ENCODE assay signal across 8 cellular contexts in genomic region chr11:102807921-102808320, GRCh38. TPM values are rescaled to one million over a fixed set of nuclear protein-coding genes. Genes with fewer than 3 reads are reported as not detected.
A peak's percentile ranks its signal among the peaks of the same experiment; 100 is the strongest.
DNase-seq lines count a peak whose midpoint lies in the region; ATAC-seq lines count a peak whose summit lies in the region.

No MANE protein-coding gene starts in this region.

- peak overlapping the region; percentile 11 for H3K4me3 ChIP-seq in iPS-18a (ENCODE audit: low read length)
- H3K4me3 ChIP-seq in CD4-positive, alpha-beta memory T cell (ENCODE audit: low read length in 2 of 2), result no peak overlapping the region

- no peaks in the 10 kb centered on the region for H3K36me3 ChIP-seq in iPS-18a (ENCODE audit: control insufficient read depth, low read depth, low read length)
- no peaks in the 10 kb centered on the region for H3K36me3 ChIP-seq in CD4-positive, alpha-beta memory T cell (ENCODE audit: insufficient read depth, low read length)

- no peak overlapping the region for H3K9ac ChIP-seq in iPS-18a (ENCODE audit: low read length)

- CTCF ChIA-PET in CD4-positive, alpha-beta memory T cell (lab: Charles Lee; ENCODE audit: partially characterized antibody), result no interaction called here

- no peak overlapping the region for H3K27ac ChIP-seq in iPS-18a (ENCODE audit: low read length)
- H3K27ac ChIP-seq in CD4-positive, alpha-beta memory T cell (ENCODE audit: low read depth, low read length), result no peak overlapping the region

- H3K27me3 Mint-ChIP-seq in activated T-helper 1 cell treated with anti-CD3 and anti-CD28 coated beads, Interleukin-12 subunit alpha, Interleukin-12 subunit beta, Interleukin-2, Interleukin-4 antibody, amounts not matched to agents 30 ng/mL and 10 ng/mL and 1 ng/mL, durations not matched to agents 14 hours and 24 hours and 36 hours (ENCODE audit: insufficient read depth), result peaks cover 1% of the 10 kb centered on the region
- H3K27me3 Mint-ChIP-seq in CD4-positive, alpha-beta memory T cell, result peaks cover 0 to 13% of the 10 kb centered on the region in 2 donors

- POLR2A ChIA-PET in CD4-positive, alpha-beta memory T cell (lab: Charles Lee; ENCODE audit: partially characterized antibody), result no interaction called here

- H3K4me1 Mint-ChIP-seq in activated T-helper 1 cell treated with anti-CD3 and anti-CD28 coated beads, Interleukin-12 subunit alpha, Interleukin-12 subunit beta, Interleukin-2, Interleukin-4 antibody, amounts not matched to agents 30 ng/mL and 10 ng/mL and 1 ng/mL, durations not matched to agents 14 hours and 24 hours and 36 hours (ENCODE audit: low read depth), result no peaks in the 10 kb centered on the region
- H3K4me1 Mint-ChIP-seq in CD4-positive, alpha-beta memory T cell, result no peaks in the 10 kb centered on the region

- no peaks in the 10 kb centered on the region for H3K9me3 ChIP-seq in iPS-18a (ENCODE audit: control insufficient read depth, low read depth, low read length)
- no peaks in the 10 kb centered on the region for H3K9me3 ChIP-seq in CD4-positive, alpha-beta memory T cell (ENCODE audit: control insufficient read depth in 1 of 2, low read length in 2 of 2)

- H3K27ac Mint-ChIP-seq in activated T-helper 1 cell treated with anti-CD3 and anti-CD28 coated beads, Interleukin-12 subunit alpha, Interleukin-12 subunit beta, Interleukin-2, Interleukin-4 antibody, amounts not matched to agents 30 ng/mL and 10 ng/mL and 1 ng/mL, durations not matched to agents 14 hours and 24 hours and 36 hours, result no peak overlapping the region
- no peak overlapping the region for H3K27ac Mint-ChIP-seq in CD4-positive, alpha-beta memory T cell

- no peaks in the 10 kb centered on the region for H3K36me3 Mint-ChIP-seq in activated T-helper 1 cell treated with anti-CD3 and anti-CD28 coated beads, Interleukin-12 subunit alpha, Interleukin-12 subunit beta, Interleukin-2, Interleukin-4 antibody, amounts not matched to agents 30 ng/mL and 10 ng/mL and 1 ng/mL, durations not matched to agents 14 hours and 24 hours and 36 hours (ENCODE audit: low read depth)
- H3K36me3 Mint-ChIP-seq in CD4-positive, alpha-beta memory T cell, result no peaks in the 10 kb centered on the region

- DNase-seq in COR-L47 (lab: John Stamatoyannopoulos, UW) (peak; percentile 11), NCI-H69 (lab: John Stamatoyannopoulos, UW) (peak; percentile 53), cerebellum (ENCODE audit: low spot score) (no peak), globus pallidus (ENCODE audit: low spot score) (no peak)
- DNase-seq in activated T-helper 1 cell treated with anti-CD3 and anti-CD28 coated beads, Interleukin-12 subunit alpha, Interleukin-12 subunit beta, Interleukin-2, Interleukin-4 antibody, amounts not matched to agents 30 ng/mL and 10 ng/mL and 1 ng/mL, durations not matched to agents 14 hours and 24 hours and 36 hours (ENCODE audit: low spot score), result no peak
- no peak for DNase-seq in CD4-positive, alpha-beta memory T cell

- no peaks in the 10 kb centered on the region for H3K27me3 ChIP-seq in iPS-18a (ENCODE audit: control insufficient read depth, insufficient read depth, low read length)
- no peaks in the 10 kb centered on the region for H3K27me3 ChIP-seq in CD4-positive, alpha-beta memory T cell (ENCODE audit: insufficient read depth, low read length)

- ATAC-seq in GM21367 (IDR thresholded peaks at IDR 0.05; ENCODE audit: unreplicated experiment), result peak; percentile 88

- H3K4me1 ChIP-seq in iPS-18a (ENCODE audit: control insufficient read depth, low read depth, low read length), result no peaks in the 10 kb centered on the region
- H3K4me1 ChIP-seq in CD4-positive, alpha-beta memory T cell (ENCODE audit: insufficient read depth, low read length), result no peaks in the 10 kb centered on the region

- intact Hi-C loops in activated T-helper 1 cell treated with anti-CD3 and anti-CD28 coated beads, Interleukin-12 subunit alpha, Interleukin-12 subunit beta, Interleukin-2, Interleukin-4 antibody, amounts not matched to agents 30 ng/mL and 10 ng/mL and 1 ng/mL, durations not matched to agents 14 hours and 24 hours and 36 hours (cut with micrococcal nuclease), result loop anchor here (2.0 kb wide), 1 partner anchor 133 kb away; no protein-coding TSS in a partner anchor
- intact Hi-C loops in CD4-positive, alpha-beta memory T cell (cut with micrococcal nuclease), result no loop called here

- H3K9me3 Mint-ChIP-seq in activated T-helper 1 cell treated with anti-CD3 and anti-CD28 coated beads, Interleukin-12 subunit alpha, Interleukin-12 subunit beta, Interleukin-2, Interleukin-4 antibody, amounts not matched to agents 30 ng/mL and 10 ng/mL and 1 ng/mL, durations not matched to agents 14 hours and 24 hours and 36 hours, result no peaks in the 10 kb centered on the region
- H3K9me3 Mint-ChIP-seq in CD4-positive, alpha-beta memory T cell, result no peaks in the 10 kb centered on the region

- H3K4me3 Mint-ChIP-seq in activated T-helper 1 cell treated with anti-CD3 and anti-CD28 coated beads, Interleukin-12 subunit alpha, Interleukin-12 subunit beta, Interleukin-2, Interleukin-4 antibody, amounts not matched to agents 30 ng/mL and 10 ng/mL and 1 ng/mL, durations not matched to agents 14 hours and 24 hours and 36 hours, result no peak overlapping the region
- H3K4me3 Mint-ChIP-seq in CD4-positive, alpha-beta memory T cell, result no peak overlapping the region

RNA-seq across cellular contexts. Expression of gene MMP1, which starts 10.0 kb away (rescaled TPM):
- total RNA-seq in activated T-helper 1 cell treated with anti-CD3 and anti-CD28 coated beads, Interleukin-12 subunit alpha, Interleukin-12 subunit beta, Interleukin-2, Interleukin-4 antibody, amounts not matched to agents 30 ng/mL and 10 ng/mL and 1 ng/mL, durations not matched to agents 14 hours and 24 hours and 36 hours, result not detected in 2 replicates
- not detected for total RNA-seq in cerebellum
- not detected for total RNA-seq in CD4-positive, alpha-beta memory T cell
- not detected for polyA plus RNA-seq in CD4-positive, alpha-beta memory T cell

RNA-seq across cellular contexts. Expression of gene MMP10, which starts 27.5 kb away (rescaled TPM):
- total RNA-seq in activated T-helper 1 cell treated with anti-CD3 and anti-CD28 coated beads, Interleukin-12 subunit alpha, Interleukin-12 subunit beta, Interleukin-2, Interleukin-4 antibody, amounts not matched to agents 30 ng/mL and 10 ng/mL and 1 ng/mL, durations not matched to agents 14 hours and 24 hours and 36 hours, result not detected in 2 replicates
- not detected for total RNA-seq in cerebellum
- total RNA-seq in CD4-positive, alpha-beta memory T cell, result not detected
- not detected for polyA plus RNA-seq in CD4-positive, alpha-beta memory T cell

RNA-seq across cellular contexts. Expression of gene MMP3, which starts 35.5 kb away (rescaled TPM):
- not detected in 2 replicates for total RNA-seq in activated T-helper 1 cell treated with anti-CD3 and anti-CD28 coated beads, Interleukin-12 subunit alpha, Interleukin-12 subunit beta, Interleukin-2, Interleukin-4 antibody, amounts not matched to agents 30 ng/mL and 10 ng/mL and 1 ng/mL, durations not matched to agents 14 hours and 24 hours and 36 hours
- total RNA-seq in cerebellum, result not detected
- total RNA-seq in CD4-positive, alpha-beta memory T cell, result not detected
- polyA plus RNA-seq in CD4-positive, alpha-beta memory T cell, result not detected

Comparison
In these comparisons a context has a peak if more than half of its experiments do, and no peak if none do; other contexts are left out.
1. DNase-seq: peak in COR-L47 (single experiment) and NCI-H69 (single experiment); none in activated T-helper 1 cell treated with anti-CD3 and anti-CD28 coated beads, Interleukin-12 subunit alpha, Interleukin-12 subunit beta, Interleukin-2, Interleukin-4 antibody, amounts not matched to agents 30 ng/mL and 10 ng/mL and 1 ng/mL, durations not matched to agents 14 hours and 24 hours and 36 hours (single experiment), cerebellum (single experiment), globus pallidus (single experiment) and CD4-positive, alpha-beta memory T cell (0 of 5).